ENCODE assay signal across 8 cellular contexts in genomic region chr5:141877478-141878185, GRCh38. TPM values are rescaled to one million over a fixed set of nuclear protein-coding genes. Genes with fewer than 3 reads are reported as not detected.
A peak's percentile ranks its signal among the peaks of the same experiment; 100 is the strongest.
DNase-seq lines count a peak whose midpoint lies in the region; ATAC-seq and TF ChIP-seq lines count a peak whose summit lies in the region.

No MANE protein-coding gene starts in this region.

- intact Hi-C loops in spleen (cut with DNase I; ENCODE audit: low total_unique reads), result loop anchor here (5.0 kb wide), 1 partner anchor 175 kb away; no protein-coding TSS in a partner anchor

- H3K27ac Mint-ChIP-seq in activated naive CD8-positive, alpha-beta T cell treated with anti-CD3 and anti-CD28 coated beads for 36 hours, result no peak overlapping the region

- POLR2A ChIA-PET in AG04449 (lab: Yijun Ruan, JAX), result no interaction called here

- peak overlapping the region; percentile 84 for H3K27ac ChIP-seq in iPS-20b (ENCODE audit: low read length)
- peak overlapping the region in 2 of 8 donors; percentile 3 to 50 for H3K27ac ChIP-seq in spleen

- H3K27me3 Mint-ChIP-seq in activated naive CD8-positive, alpha-beta T cell treated with anti-CD3 and anti-CD28 coated beads for 36 hours, result peaks cover 83% of the 10 kb centered on the region

- peak overlapping the region; percentile 44 for H3K4me3 ChIP-seq in AG04449 (ENCODE audit: low read depth, low read length)
- H3K4me3 ChIP-seq in iPS-20b (ENCODE audit: low read length), result peak overlapping the region; percentile 83
- peak overlapping the region; percentile 39 to 76 (median 48) for H3K4me3 ChIP-seq in spleen

- DNase-seq in AG04449 (ENCODE audit: low read depth, low spot score), result no peak
- peak; percentile 35 for DNase-seq in LoVo (ENCODE audit: low spot score)
- no peak for DNase-seq in activated naive CD8-positive, alpha-beta T cell treated with anti-CD3 and anti-CD28 coated beads for 36 hours
- DNase-seq in spleen, result peak; percentile 78
- no peak for DNase-seq in NOMO-1 (lab: John Stamatoyannopoulos, UW; ENCODE audit: unreplicated experiment in 2 of 2)

- CTCF ChIA-PET in AG04449 (lab: Yijun Ruan, JAX), result interaction anchor here (0.8 to 12.8 kb wide), 39 partner anchors 10 to 286 kb away, joined by 3 to 567 read pairs (median 9); partner anchors contain the start of genes DELE1, PCDH12 and RNF14

- peak overlapping the region; percentile 93; the same call in 1 of the 2 replicates for H3K9ac ChIP-seq in iPS-20b (ENCODE audit: low read depth, low read length)

- 2 to 4% (median 2%) methylated on average over 33 to 55 of the region's 55 CpGs for WGBS in spleen, 5 donors

- peaks cover 18% of the 10 kb centered on the region for H3K4me1 Mint-ChIP-seq in activated naive CD8-positive, alpha-beta T cell treated with anti-CD3 and anti-CD28 coated beads for 36 hours

- ATAC-seq in GM19035 (IDR thresholded peaks at IDR 0.05; ENCODE audit: unreplicated experiment) (no peak), HG03045 (IDR thresholded peaks at IDR 0.05; ENCODE audit: unreplicated experiment) (no peak)

- H3K27me3 ChIP-seq in iPS-20b (ENCODE audit: insufficient read depth, low read length), result peaks cover 47% of the 10 kb centered on the region
- H3K27me3 ChIP-seq in spleen (replicated peaks in 1 of 7), result peaks cover 13 to 99% (median 60%) of the 10 kb centered on the region in 7 donors

- no peaks in the 10 kb centered on the region for H3K36me3 ChIP-seq in iPS-20b (ENCODE audit: insufficient read depth, low read depth, low read length)
- H3K36me3 ChIP-seq in spleen, result no peaks in the 10 kb centered on the region

- TF ChIP-seq POLR2A in spleen (IDR thresholded peaks at IDR 0.05), result no peak

- H3K4me1 ChIP-seq in iPS-20b (ENCODE audit: insufficient read depth, low read length) (peaks cover 50% of the 10 kb centered on the region), spleen (peaks cover 31 to 49% (median 38%) of the 10 kb centered on the region in 6 donors)

- no peaks in the 10 kb centered on the region for H3K9me3 ChIP-seq in iPS-20b (ENCODE audit: insufficient read depth, low read depth, low read length)
- H3K9me3 ChIP-seq in spleen, result no peaks in the 10 kb centered on the region

- TF ChIP-seq CTCF in AG04449 (IDR thresholded peaks at IDR 0.05; ENCODE audit: insufficient read depth, low read length, missing control alignments) (no peak), spleen (IDR thresholded peaks at IDR 0.05 in 8 of 11, conservative IDR thresholded peaks at IDR 0.05 in 3 of 11) (no peak)

- no peaks in the 10 kb centered on the region for H3K36me3 Mint-ChIP-seq in activated naive CD8-positive, alpha-beta T cell treated with anti-CD3 and anti-CD28 coated beads for 36 hours

- no peaks in the 10 kb centered on the region for H3K9me3 Mint-ChIP-seq in activated naive CD8-positive, alpha-beta T cell treated with anti-CD3 and anti-CD28 coated beads for 36 hours

- H3K4me3 Mint-ChIP-seq in activated naive CD8-positive, alpha-beta T cell treated with anti-CD3 and anti-CD28 coated beads for 36 hours, result peak overlapping the region; percentile 50

RNA-seq across cellular contexts. Expression of gene PCDH1, which starts 0.6 kb away (rescaled TPM):
- not detected for total RNA-seq in activated naive CD8-positive, alpha-beta T cell treated with anti-CD3 and anti-CD28 coated beads for 36 hours
- 10 to 100 TPM in 2 of 7 donors, 1 to 10 TPM in 5; 2.6 to 11.4 (median 7.4) TPM for total RNA-seq in spleen
- 1 to 10 TPM in 2 of 3 donors, under 1 TPM in 1; 0.30 to 2.2 (median 1.4) TPM for polyA plus RNA-seq in spleen

RNA-seq across cellular contexts. Expression of gene DELE1, which starts 46.0 kb away (rescaled TPM):
- total RNA-seq in activated naive CD8-positive, alpha-beta T cell treated with anti-CD3 and anti-CD28 coated beads for 36 hours, result 10 to 100 TPM; 46.4 to 51.6 TPM
- 100 to 1,000 TPM; 101 to 194 (median 149) TPM for total RNA-seq in spleen
- 10 to 100 TPM; 36.1 to 83.3 (median 69.7) TPM for polyA plus RNA-seq in spleen

Comparison
In these comparisons a context has a peak if more than half of its experiments do, and no peak if none do; other contexts are left out.
1. DNase-seq: peak in LoVo (single experiment) and spleen (single experiment); none in AG04449 (single experiment), activated naive CD8-positive, alpha-beta T cell treated with anti-CD3 and anti-CD28 coated beads for 36 hours (single experiment) and NOMO-1 (0 of 2).
2. Peak in every context shown above with its lines, with median percentiles within 50 percentile points of each other: H3K4me3 ChIP-seq.